In genomic region chr19:18097217-18097992, GRCh38 we compare ENCODE assay signal across 8 cellular contexts. TPM values are rescaled to one million over a fixed set of nuclear protein-coding genes. Genes with fewer than 3 reads are reported as not detected.
A peak's percentile ranks its signal among the peaks of the same experiment; 100 is the strongest.
DNase-seq lines count a peak whose midpoint lies in the region; ATAC-seq and TF ChIP-seq lines count a peak whose summit lies in the region.

MAST3 (plus strand) TSS chr19:18097778; CDS start chr19:18097793, 15 bp downstream.

- no peaks in the 10 kb centered on the region for H3K27me3 Mint-ChIP-seq in naive B cell
- H3K27me3 Mint-ChIP-seq in stimulated activated memory B cell treated with anti-CD40 and anti-IgM and Interleukin-4, amounts not matched to agents 10 μg/mL and 1 μg/mL and 100 μg/mL, for 72 hours: no peaks in the 10 kb centered on the region

- peak within 1 kb of the TSS; percentile 86 to 98 (median 96) for H3K4me3 Mint-ChIP-seq in naive B cell
- H3K4me3 Mint-ChIP-seq in stimulated activated memory B cell treated with anti-CD40 and anti-IgM and Interleukin-4, amounts not matched to agents 10 μg/mL and 1 μg/mL and 100 μg/mL, for 72 hours: peak within 1 kb of the TSS; percentile 87

- peak within 1 kb of the TSS; percentile 93 to 99 (median 98) for H3K27ac Mint-ChIP-seq in naive B cell
- H3K27ac Mint-ChIP-seq in stimulated activated memory B cell treated with anti-CD40 and anti-IgM and Interleukin-4, amounts not matched to agents 10 μg/mL and 1 μg/mL and 100 μg/mL, for 72 hours: peak within 1 kb of the TSS; percentile 81

- H3K4me3 ChIP-seq in AG04450 (ENCODE audit: low read depth, low read length): peak within 1 kb of the TSS; percentile 64
- H3K4me3 ChIP-seq in Panc1 (ENCODE audit: low read depth in 2 of 2, low read length in 2 of 2): peak within 1 kb of the TSS; percentile 62 to 75

- in situ Hi-C loops in Panc1 (cut with HindIII; ENCODE audit: low pct_unique_long_range_greater_than_20kb, low sequenced_read_pairs): no loop called here

- no peaks in the 10 kb centered on the region for H3K36me3 Mint-ChIP-seq in naive B cell
- H3K36me3 Mint-ChIP-seq in stimulated activated memory B cell treated with anti-CD40 and anti-IgM and Interleukin-4, amounts not matched to agents 10 μg/mL and 1 μg/mL and 100 μg/mL, for 72 hours: peaks cover 46% of the 10 kb centered on the region

- H3K36me3 ChIP-seq in Panc1 (ENCODE audit: control insufficient read depth, insufficient read depth, low read length): no peaks in the 10 kb centered on the region

- BruUV-seq in Panc1 (replicated peaks; lab: Mats Ljungman, UMichigan): no TSS peak

- H3K27me3 ChIP-seq in AG04450 (ENCODE audit: control insufficient read depth, insufficient read depth, low read length) (peaks cover 21% of the 10 kb centered on the region), Panc1 (ENCODE audit: control insufficient read depth, insufficient read depth, low read length) (no peaks in the 10 kb centered on the region)

- H3K4me1 ChIP-seq in Panc1 (ENCODE audit: control insufficient read depth, insufficient read depth, low read length): peaks cover 9% of the 10 kb centered on the region; the same call in 1 of the 2 replicates

- H3K9me3 Mint-ChIP-seq in naive B cell: no peaks in the 10 kb centered on the region
- H3K9me3 Mint-ChIP-seq in stimulated activated memory B cell treated with anti-CD40 and anti-IgM and Interleukin-4, amounts not matched to agents 10 μg/mL and 1 μg/mL and 100 μg/mL, for 72 hours: no peaks in the 10 kb centered on the region

- H3K27ac ChIP-seq in AG04450 (ENCODE audit: low read depth, low read length) (no peak within 1 kb of the TSS), Panc1 (ENCODE audit: low read length) (no peak within 1 kb of the TSS)

- DNase-seq in AG04450 (ENCODE audit: low read depth, low spot score): no peak
- DNase-seq in Panc1 (ENCODE audit: low read depth, low spot score): no peak
- peak; percentile 94 to 97 for DNase-seq in activated T-cell treated with anti-CD3 and anti-CD28 coated beads, Interleukin-2, amount 50 U/mL, for 48 hours
- DNase-seq in fibroblast of gingiva (ENCODE audit: low read depth): peak; percentile 81
- DNase-seq in naive B cell: peak; percentile 92

- H3K9me3 ChIP-seq in AG04450 (ENCODE audit: control insufficient read depth, insufficient read depth, low read length): no peaks in the 10 kb centered on the region; the same call in none of the 2 replicates
- no peaks in the 10 kb centered on the region for H3K9me3 ChIP-seq in Panc1 (ENCODE audit: control insufficient read depth, insufficient read depth, low read depth, low read length)

- TF ChIP-seq CTCF in AG04450 (IDR thresholded peaks at IDR 0.05; ENCODE audit: low read depth, low read length) (no peak), Panc1 (IDR thresholded peaks at IDR 0.05) (no peak)

- CTCF ChIA-PET in AG04450 (lab: Charles Lee): interaction anchor here (0.9 kb wide), 1 partner anchor 14 kb away, joined by 3 read pairs; no protein-coding TSS in a partner anchor
- CTCF ChIA-PET in Panc1 (lab: Charles Lee): no interaction called here

- peaks cover 26 to 63% (median 40%) of the 10 kb centered on the region in 3 donors for H3K4me1 Mint-ChIP-seq in naive B cell
- H3K4me1 Mint-ChIP-seq in stimulated activated memory B cell treated with anti-CD40 and anti-IgM and Interleukin-4, amounts not matched to agents 10 μg/mL and 1 μg/mL and 100 μg/mL, for 72 hours: peaks cover 52% of the 10 kb centered on the region

- POLR2A ChIA-PET in AG04450 (lab: Yijun Ruan, JAX) (interaction anchor here (0.6 kb wide), 1 partner anchor 145 kb away, joined by 5 read pairs; no protein-coding TSS in a partner anchor), Panc1 (lab: Charles Lee) (no interaction called here)

- intact Hi-C loops in Panc1 (cut with micrococcal nuclease; ENCODE audit: unreplicated experiment): no loop called here

- peak; percentile 60 for ATAC-seq in GM18909 (IDR thresholded peaks at IDR 0.05; ENCODE audit: poor library complexity, unreplicated experiment)
- ATAC-seq in HG03457 (IDR thresholded peaks at IDR 0.05; ENCODE audit: unreplicated experiment): peak; percentile 50
- ATAC-seq in Panc1: peak; percentile 99
- ATAC-seq in naive B cell (ENCODE audit: low read depth in 2 of 2): peak; percentile 71 to 76
- peak; percentile 89 for ATAC-seq in stimulated activated memory B cell treated with anti-CD40 and anti-IgM and Interleukin-4, amounts not matched to agents 10 μg/mL and 1 μg/mL and 100 μg/mL, for 72 hours

RNA-seq across cellular contexts. Expression of gene MAST3, which starts in this region (rescaled TPM):
- polyA plus RNA-seq in AG04450 (2011; rRNA removed) (2.1 and 2.5 TPM in 2 replicates), naive B cell (ENCODE audit: low read depth in 6 of 6) (10 to 100 TPM in 5 of 6 donors, 1 to 10 TPM in 1; 9.3 to 20.6 (median 13.3) TPM)
- polyA minus RNA-seq in AG04450 (2011; rRNA and poly(A)+ RNA removed): 4.1 and 6.8 TPM in 2 replicates
- total RNA-seq in Panc1 (2021; ENCODE audit: unreplicated experiment): 13.1 TPM
- 12.5 TPM for polyA plus RNA-seq in Panc1 (2012; ENCODE audit: insufficient read length)

Comparison
In these comparisons a context has a peak if more than half of its experiments do, and no peak if none do; other contexts are left out.
1. DNase-seq: peak in activated T-cell treated with anti-CD3 and anti-CD28 coated beads, Interleukin-2, amount 50 U/mL, for 48 hours (2 of 2), fibroblast of gingiva (single experiment) and naive B cell (single experiment); none in AG04450 (single experiment) and Panc1 (single experiment).
2. Peak in every context shown above with its lines, with median percentiles within 50 percentile points of each other: ATAC-seq.